8 cellular contexts compared by ENCODE assay signal in the genomic region with DNA sequence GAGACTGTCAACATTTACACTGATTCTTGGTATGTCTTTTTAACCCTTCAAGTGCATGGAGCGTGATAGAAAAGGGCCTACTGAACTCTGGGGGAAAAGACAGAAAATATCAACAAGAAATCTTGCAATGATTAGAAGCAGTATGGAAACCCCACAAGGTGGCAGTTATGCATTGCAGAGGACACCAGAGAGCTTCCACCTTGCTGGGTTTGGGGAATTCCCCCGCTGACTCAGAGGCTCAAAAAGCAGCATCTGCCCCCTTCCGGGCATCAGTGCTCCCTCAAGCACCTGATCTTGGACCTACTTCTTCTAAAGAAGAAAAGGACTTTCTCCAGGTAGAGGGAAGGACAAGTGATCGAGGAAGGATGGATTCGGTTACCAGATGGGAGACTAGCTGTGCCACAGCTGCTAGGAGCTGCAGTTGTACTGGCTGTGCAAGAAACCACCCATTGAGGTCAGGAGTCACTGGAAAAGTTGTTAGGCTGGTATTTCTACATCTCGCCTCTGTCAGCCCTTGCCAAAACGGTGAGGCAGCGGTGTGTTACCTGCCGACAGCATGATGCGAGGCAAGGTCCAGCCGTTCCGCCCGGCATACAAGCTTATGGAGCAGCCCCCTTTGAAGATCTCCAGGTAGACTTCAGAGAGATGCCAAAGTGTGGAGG.
DNase-seq lines count a peak whose midpoint lies in the region; FAIRE-seq and TF ChIP-seq lines count a peak whose summit lies in the region.
"Not testable (repeated sequence)": the region's sequence is repeated elsewhere in the genome, so short reads cannot be mapped to it uniquely, and the experiment has no call there.

No MANE protein-coding gene starts in this region.

- H3K27ac ChIP-seq in C4-2B = not testable (repeated sequence)

- not testable (repeated sequence) for H3K36me3 ChIP-seq in bronchial epithelial cell (ENCODE audit: control insufficient read depth, insufficient read depth, low read length)

- not testable (repeated sequence) for H3K27me3 Mint-ChIP-seq in activated T-cell treated with anti-CD3 and anti-CD28 coated beads, Interleukin-2, amount 50 U/mL, for 24 hours

- H3K27ac Mint-ChIP-seq in activated T-cell treated with anti-CD3 and anti-CD28 coated beads, Interleukin-2, amount 50 U/mL, for 24 hours = not testable (repeated sequence)

- not testable (repeated sequence) for H3K4me1 Mint-ChIP-seq in activated T-cell treated with anti-CD3 and anti-CD28 coated beads, Interleukin-2, amount 50 U/mL, for 24 hours (ENCODE audit: low read depth)

- not testable (repeated sequence) for H3K4me3 ChIP-seq in GM12875 (ENCODE audit: low read depth, low read length); bronchial epithelial cell (ENCODE audit: low read depth, low read length)

- not testable (repeated sequence) for H3K4me3 Mint-ChIP-seq in activated T-cell treated with anti-CD3 and anti-CD28 coated beads, Interleukin-2, amount 50 U/mL, for 24 hours

- not testable (repeated sequence) for H3K27me3 ChIP-seq in bronchial epithelial cell (ENCODE audit: control insufficient read depth, insufficient read depth, low read length)

- not testable (repeated sequence) for H3K36me3 Mint-ChIP-seq in activated T-cell treated with anti-CD3 and anti-CD28 coated beads, Interleukin-2, amount 50 U/mL, for 24 hours (ENCODE audit: low read depth)

- TF ChIP-seq CTCF in C4-2B (conservative IDR thresholded peaks at IDR 0.05) (peak; percentile 12), GM12875 (IDR thresholded peaks at IDR 0.05; ENCODE audit: borderline replicate concordance, insufficient read depth, low read depth, low read length) (peak; percentile 19; the same call in 1 of the 2 replicates), bronchial epithelial cell (IDR thresholded peaks at IDR 0.05; ENCODE audit: insufficient read depth, low read length, severe bottlenecking) (peak; percentile 39)

- H3K9me3 Mint-ChIP-seq in activated T-cell treated with anti-CD3 and anti-CD28 coated beads, Interleukin-2, amount 50 U/mL, for 24 hours = not testable (repeated sequence)

- peak; percentile 48 for DNase-seq in NOMO-1 treated with DMSO at 0.1 percent for 48 hours (lab: John Stamatoyannopoulos, UW; ENCODE audit: unreplicated experiment)
- peak; percentile 4 for DNase-seq in activated CD4-positive, CD25-positive, alpha-beta regulatory T cell treated with anti-CD3 and anti-CD28 coated beads, Interleukin-2, amount 50 U/mL, for 16 hours (ENCODE audit: low read depth, low spot score)
- peak; percentile 42 for DNase-seq in activated T-cell treated with anti-CD3 and anti-CD28 coated beads, Interleukin-2, amount 50 U/mL, for 24 hours
- DNase-seq in bronchial epithelial cell (ENCODE audit: low read depth) = peak; percentile 73
- DNase-seq in stimulated activated CD4-positive, alpha-beta T cell treated with anti-CD3 and anti-CD28 coated beads, Interleukin-12 subunit alpha, Interleukin-12 subunit beta, amount 100 ng/mL, for 4 hours = peak; percentile 12
- peak; percentile 15 to 30 for DNase-seq in stimulated activated CD8-positive, alpha-beta memory T cell treated with anti-CD3 and anti-CD28 coated beads, Interleukin-15, amount 100 ng/mL, for 48 hours (ENCODE audit: low read depth in 2 of 2)

- FAIRE-seq in bronchial epithelial cell (lab: Jason Lieb, UNC) = not testable (repeated sequence)

Comparison
In these comparisons a context has a peak if more than half of its experiments do, and no peak if none do; other contexts are left out.
1. DNase-seq: peak in every context shown above with its lines; median percentile 73 in bronchial epithelial cell; 48 in NOMO-1 treated with DMSO at 0.1 percent for 48 hours; 42 in activated T-cell treated with anti-CD3 and anti-CD28 coated beads, Interleukin-2, amount 50 U/mL, for 24 hours; 22 in stimulated activated CD8-positive, alpha-beta memory T cell treated with anti-CD3 and anti-CD28 coated beads, Interleukin-15, amount 100 ng/mL, for 48 hours; 12 in stimulated activated CD4-positive, alpha-beta T cell treated with anti-CD3 and anti-CD28 coated beads, Interleukin-12 subunit alpha, Interleukin-12 subunit beta, amount 100 ng/mL, for 4 hours; 4 in activated CD4-positive, CD25-positive, alpha-beta regulatory T cell treated with anti-CD3 and anti-CD28 coated beads, Interleukin-2, amount 50 U/mL, for 16 hours.